8 cellular contexts compared by ENCODE assay signal in the genomic region with DNA sequence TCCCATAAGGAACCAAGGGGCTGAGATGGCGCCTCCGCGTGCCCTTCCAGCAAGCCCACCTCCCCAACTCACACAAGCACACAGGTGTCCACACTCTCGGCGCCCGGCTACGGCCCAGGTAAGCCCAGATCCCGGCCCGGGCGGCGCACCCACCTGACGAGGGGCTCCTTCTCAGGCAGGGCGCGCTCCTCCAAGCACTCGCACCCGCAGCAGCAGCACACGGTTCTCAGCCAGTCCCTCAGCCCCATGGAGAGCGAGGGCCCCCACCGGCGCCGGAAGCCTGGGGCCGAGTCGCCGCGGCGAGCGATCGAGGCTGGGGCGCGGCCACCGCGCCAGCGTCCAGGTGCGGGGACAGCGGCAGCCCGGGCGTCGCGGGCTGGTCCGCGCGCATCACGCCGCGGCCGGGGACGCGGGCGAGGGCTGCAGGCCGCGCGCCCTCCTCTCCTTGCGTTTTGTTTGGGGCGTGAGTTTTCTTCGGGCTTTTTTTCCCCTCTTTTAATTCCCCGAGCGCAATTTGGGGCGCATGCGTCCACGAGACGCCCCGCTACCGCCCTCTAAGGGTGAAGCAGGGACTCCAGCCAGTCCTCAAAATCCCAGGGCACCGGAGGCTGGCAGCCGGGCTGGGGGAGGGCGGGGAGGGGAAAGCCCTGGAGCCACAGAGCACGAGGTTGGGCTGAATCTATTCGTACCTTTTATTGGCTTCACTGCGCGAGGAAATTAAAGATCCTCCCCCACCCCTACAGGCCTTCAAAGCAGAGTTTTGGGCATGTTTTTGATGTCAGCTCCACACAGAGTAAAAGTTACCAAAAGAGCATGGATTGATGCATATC. TPM values are rescaled to one million over a fixed set of nuclear protein-coding genes. Genes with fewer than 3 reads are reported as not detected.
DNase-seq lines count a peak whose midpoint lies in the region; ATAC-seq lines count a peak whose summit lies in the region.

Gene MREG (minus strand): TSS at position 472 of the 830 bp plus-strand sequence. CDS start 224 bp downstream, at position 248.

- H3K36me3 ChIP-seq in aorta (ENCODE audit: control insufficient read depth in 1 of 2, insufficient read depth in 2 of 2, low read length in 1 of 2) = no peaks in the 10 kb centered on the region

- no peaks in the 10 kb centered on the region for H3K9me3 ChIP-seq in aorta (ENCODE audit: control insufficient read depth, low read length)

- peak within 1 kb of the TSS; percentile 66 to 76 for H3K4me3 ChIP-seq in aorta (ENCODE audit: low read length in 2 of 2)

- 1% methylated on average over 70 of the region's 70 CpGs for WGBS in aorta, 2 donors

- H3K4me1 ChIP-seq in aorta (ENCODE audit: control insufficient read depth in 1 of 2, insufficient read depth in 2 of 2, low read length in 2 of 2) = no peaks in the 10 kb centered on the region

- H3K27ac ChIP-seq in aorta (ENCODE audit: low read depth in 1 of 2, low read length in 2 of 2) = no peak within 1 kb of the TSS

- H3K27me3 ChIP-seq in aorta (ENCODE audit: control insufficient read depth in 1 of 2, insufficient read depth in 2 of 2, low read length in 1 of 2) = no peaks in the 10 kb centered on the region

- ATAC-seq in GM18498 (IDR thresholded peaks at IDR 0.05; ENCODE audit: unreplicated experiment) (peak; percentile 57), HG02852 (IDR thresholded peaks at IDR 0.05; ENCODE audit: unreplicated experiment) (peak; percentile 42), aorta (ENCODE audit: low FRiP score) (peak; percentile 80)

- DNase-seq in NCI-H146 (lab: John Stamatoyannopoulos, UW) (peak; percentile 83), T-helper 2 cell (peak; percentile 67 to 82 (median 76)), anterior cingulate cortex (lab: John Stamatoyannopoulos, UW) (peak in 56 of 58 donors; percentile 5 to 77 (median 54)), hepatic stellate cell (ENCODE audit: low spot score) (peak; percentile 90), renal cortical epithelial cell (ENCODE audit: low read depth) (peak; percentile 63), aorta (peak; percentile 78 to 92)

- intact Hi-C loops in aorta (cut with DNase I) = no loop called here

RNA-seq across cellular contexts. Expression of gene MREG, which starts in this region (rescaled TPM):
- 1.9 and 13.7 TPM in 2 replicates for total RNA-seq in renal cortical epithelial cell
- 1 to 10 TPM; 1.6 to 2.5 TPM for total RNA-seq in aorta
- polyA plus RNA-seq in aorta = 1 to 10 TPM in 1 of 2 donors, under 1 TPM in 1; 0.31 to 1.9 TPM
